Comparison of ENCODE assay signal across 8 cellular contexts in the genomic region with DNA sequence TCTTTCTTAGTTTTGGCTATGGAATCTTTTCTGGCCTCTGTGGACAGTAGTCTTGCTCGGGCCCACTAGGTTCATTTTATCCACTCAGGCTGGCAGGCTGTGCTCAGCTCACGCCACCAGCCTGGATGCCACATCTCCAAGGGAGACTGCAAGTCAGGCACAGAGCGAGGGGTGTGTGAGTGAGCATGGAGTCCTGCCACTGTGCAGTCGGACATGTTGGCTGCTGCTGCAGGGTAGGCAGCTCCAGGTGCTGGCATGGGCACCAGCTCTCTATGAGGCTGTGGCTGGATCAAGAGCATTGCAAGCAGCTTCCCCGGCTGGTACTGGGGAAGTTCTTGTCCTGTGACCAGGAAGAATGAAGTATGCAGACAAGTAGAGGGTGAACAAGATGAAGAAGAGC.
"Had no signal": no experiment of that assay in that cellular context is flagged by ENCODE, and none has a peak within 500 bp of the region (broad histone marks: within the 10 kb centered on the region; RNA-seq: fewer than 3 reads in every experiment).

No MANE protein-coding gene starts in this region.

- DNase-seq: GDM1, GF-D8 had no signal

- ATAC-seq: GM12878 had no signal

- FAIRE-seq: G401.6, GM12878, GM12891, GM12892, GM18507, GM19239 had no signal

- H3K4me3 ChIP-seq: GM12878 had no signal
